ENCODE assay signal across 8 cellular contexts in the genomic region with DNA sequence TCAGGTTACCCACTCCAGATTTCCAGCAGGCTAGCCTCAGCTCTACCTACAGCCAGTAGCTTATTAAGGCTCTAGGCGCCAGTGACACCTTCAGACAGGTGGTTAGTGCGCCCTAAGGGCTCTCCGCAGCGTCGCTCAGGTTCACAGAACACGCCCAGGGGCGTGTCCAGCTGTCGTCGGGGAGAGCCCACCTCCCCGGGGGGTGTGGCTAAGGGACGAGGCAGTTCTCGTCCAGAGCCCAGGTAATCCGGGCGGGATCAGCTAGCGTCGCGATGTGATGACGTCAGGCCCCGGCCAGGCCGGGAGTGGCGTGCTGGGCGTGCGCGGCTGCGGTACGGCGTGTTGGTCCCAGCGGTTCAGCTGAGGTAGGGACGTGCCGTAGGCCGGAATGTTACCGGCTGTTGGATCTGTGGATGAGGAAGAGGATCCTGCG. TPM values are rescaled to one million over a fixed set of nuclear protein-coding genes. Genes with fewer than 3 reads are reported as not detected.
A peak's percentile ranks its signal among the peaks of the same experiment; 100 is the strongest.
DNase-seq lines count a peak whose midpoint lies in the region; ATAC-seq and TF ChIP-seq lines count a peak whose summit lies in the region.
"Not testable (repeated sequence)": the region's sequence is repeated elsewhere in the genome, so short reads cannot be mapped to it uniquely, and the experiment has no call there.

Gene ZNG1E, plus strand, starts transcription at position 340 of the 433 bp plus-strand sequence. Its CDS starts 49 bp downstream, at position 389.

- peak within 1 kb of the TSS; percentile 46 for H3K4me3 ChIP-seq in Jurkat, Clone E6-1 (ENCODE audit: low read length)

- TF ChIP-seq POLR2A in erythroblast (IDR thresholded peaks at IDR 0.05; ENCODE audit: low read length): peak; percentile 42

- H3K36me3 Mint-ChIP-seq in Calu3 (ENCODE audit: insufficient read depth, unreplicated experiment); activated B cell treated with CpG ODN at 0.5 μM for 24 hours (ENCODE audit: low read depth); activated naive CD8-positive, alpha-beta T cell; stimulated activated effector memory CD8-positive, alpha-beta T cell treated with anti-CD3 and anti-CD28 coated beads, Interleukin-12 subunit alpha, Interleukin-12 subunit beta, amount 100 ng/mL, for 72 hours: not testable (repeated sequence)

- POLR2A ChIA-PET in activated B cell treated with CpG ODN at 0.5 μM for 24 hours (lab: Charles Lee): not testable (repeated sequence)

- not testable (repeated sequence) for ATAC-seq in activated B cell treated with CpG ODN at 0.5 μM for 24 hours (ENCODE audit: low read depth); stimulated activated effector memory CD8-positive, alpha-beta T cell treated with anti-CD3 and anti-CD28 coated beads, Interleukin-12 subunit alpha, Interleukin-12 subunit beta, amount 100 ng/mL, for 72 hours

- DNase-seq in Calu3 (peak; percentile 71), activated B cell treated with CpG ODN at 0.5 μM for 24 hours (peak; percentile 48), left kidney (ENCODE audit: low read depth, low spot score) (peak; percentile 28)
- DNase-seq in Jurkat, Clone E6-1 (ENCODE audit: low read depth, low spot score): peak; percentile 40
- not testable (repeated sequence) for DNase-seq in erythroblast (lab: John Stamatoyannopoulos, UW); pulmonary artery endothelial cell (ENCODE audit: low read depth, low spot score)
- DNase-seq in stimulated activated effector memory CD8-positive, alpha-beta T cell treated with anti-CD3 and anti-CD28 coated beads, Interleukin-12 subunit alpha, Interleukin-12 subunit beta, amount 100 ng/mL, for 72 hours (ENCODE audit: low spot score in 2 of 2): peak; percentile 52 to 79

- BruUV-seq in Calu3 (replicated peaks; lab: Mats Ljungman, UMichigan): TSS peak; percentile 90

- TF ChIP-seq CTCF in Calu3 (IDR thresholded peaks at IDR 0.05; ENCODE audit: unreplicated experiment); activated B cell treated with CpG ODN at 0.5 μM for 24 hours (IDR thresholded peaks at IDR 0.05): not testable (repeated sequence)

- H3K4me3 Mint-ChIP-seq in Calu3 (ENCODE audit: low read depth, unreplicated experiment): peak within 1 kb of the TSS; percentile 62
- H3K4me3 Mint-ChIP-seq in activated B cell treated with CpG ODN at 0.5 μM for 24 hours: peak within 1 kb of the TSS; percentile 69
- H3K4me3 Mint-ChIP-seq in activated naive CD8-positive, alpha-beta T cell: peak within 1 kb of the TSS; percentile 85
- peak within 1 kb of the TSS; percentile 63 for H3K4me3 Mint-ChIP-seq in stimulated activated effector memory CD8-positive, alpha-beta T cell treated with anti-CD3 and anti-CD28 coated beads, Interleukin-12 subunit alpha, Interleukin-12 subunit beta, amount 100 ng/mL, for 72 hours

- H3K27me3 Mint-ChIP-seq in Calu3 (ENCODE audit: unreplicated experiment); activated B cell treated with CpG ODN at 0.5 μM for 24 hours; activated naive CD8-positive, alpha-beta T cell: not testable (repeated sequence)

- intact Hi-C loops in Calu3 (cut with micrococcal nuclease; ENCODE audit: unreplicated experiment); activated B cell treated with CpG ODN at 0.5 μM for 24 hours (cut with micrococcal nuclease): not testable (repeated sequence)

- not testable (repeated sequence) for H3K9me3 Mint-ChIP-seq in Calu3 (ENCODE audit: low read depth, unreplicated experiment); activated B cell treated with CpG ODN at 0.5 μM for 24 hours; activated naive CD8-positive, alpha-beta T cell (ENCODE audit: low read depth); stimulated activated effector memory CD8-positive, alpha-beta T cell treated with anti-CD3 and anti-CD28 coated beads, Interleukin-12 subunit alpha, Interleukin-12 subunit beta, amount 100 ng/mL, for 72 hours

- CTCF ChIA-PET in Calu3 (lab: Charles Lee); activated B cell treated with CpG ODN at 0.5 μM for 24 hours (lab: Charles Lee): not testable (repeated sequence)

- H3K27ac Mint-ChIP-seq in Calu3 (ENCODE audit: unreplicated experiment): peak within 1 kb of the TSS; percentile 69
- H3K27ac Mint-ChIP-seq in activated B cell treated with CpG ODN at 0.5 μM for 24 hours: peak within 1 kb of the TSS; percentile 81
- peak within 1 kb of the TSS; percentile 50 for H3K27ac Mint-ChIP-seq in activated naive CD8-positive, alpha-beta T cell
- H3K27ac Mint-ChIP-seq in stimulated activated effector memory CD8-positive, alpha-beta T cell treated with anti-CD3 and anti-CD28 coated beads, Interleukin-12 subunit alpha, Interleukin-12 subunit beta, amount 100 ng/mL, for 72 hours: peak within 1 kb of the TSS; percentile 58

- H3K4me1 Mint-ChIP-seq in Calu3 (ENCODE audit: low read depth, unreplicated experiment); activated B cell treated with CpG ODN at 0.5 μM for 24 hours; activated naive CD8-positive, alpha-beta T cell (ENCODE audit: low read depth): not testable (repeated sequence)
- H3K4me1 Mint-ChIP-seq in stimulated activated effector memory CD8-positive, alpha-beta T cell treated with anti-CD3 and anti-CD28 coated beads, Interleukin-12 subunit alpha, Interleukin-12 subunit beta, amount 100 ng/mL, for 72 hours: peaks cover 12% of the 10 kb centered on the region

RNA-seq across cellular contexts. Expression of gene ZNG1E, which starts in this region (rescaled TPM):
- total RNA-seq in Calu3 (2022): 58.9 and 63.3 TPM in 2 replicates
- polyA plus RNA-seq in Jurkat, Clone E6-1 (2012; ENCODE audit: insufficient read depth, insufficient read length): 23.5 TPM
- 66.9 and 83.0 TPM in 2 replicates for total RNA-seq in activated B cell treated with CpG ODN at 0.5 μM for 24 hours
- 24.9 and 34.7 TPM in 2 replicates for total RNA-seq in pulmonary artery endothelial cell
